ENCODE assay signal across 21 cellular contexts in genomic region chr11:15621565-15621964, GRCh38.
DNase-seq lines count a peak whose midpoint lies in the region; ATAC-seq, FAIRE-seq and TF ChIP-seq lines count a peak whose summit lies in the region.
"Had no signal": no experiment of that assay in that cellular context is flagged by ENCODE, and none has a peak within 500 bp of the region (broad histone marks: within the 10 kb centered on the region; RNA-seq: fewer than 3 reads in every experiment).

No MANE protein-coding gene starts in this region.

- no peaks in the 10 kb centered on the region for H3K9me2 ChIP-seq in hepatocyte (replicated peaks; ENCODE audit: insufficient read depth)

- ATAC-seq in HepG2 = no peak
- ATAC-seq: Panc1 had no signal

- H2AFZ ChIP-seq in HepG2 (ENCODE audit: low read length) (no peak overlapping the region), hepatocyte (no peak overlapping the region)

- TF ChIP-seq RAD21 in liver (IDR thresholded peaks at IDR 0.05) = peak in 1 of 2 donors; percentile 23
- TF ChIP-seq RAD21 in HepG2 (CRISPR knock-in tag; IDR thresholded peaks at IDR 0.05) = no peak

- peaks cover 5% of the 10 kb centered on the region for H3K4me1 Mint-ChIP-seq in nephron
- H3K4me1 Mint-ChIP-seq: B cell; CD4-positive, CD25-positive, alpha-beta regulatory T cell; IgD-negative memory B cell had no signal

- no peaks in the 10 kb centered on the region for H4K20me1 ChIP-seq in HepG2 (ENCODE audit: insufficient read depth, low read length)
- no peaks in the 10 kb centered on the region for H4K20me1 ChIP-seq in hepatocyte (ENCODE audit: insufficient read depth, poor library complexity, severe bottlenecking)

- H3K36me3 ChIP-seq in liver (ENCODE audit: control insufficient read depth in 4 of 4, insufficient read depth in 3 of 4, low read depth in 1 of 4, low read length in 3 of 4) = no peaks in the 10 kb centered on the region
- H3K36me3 ChIP-seq in HepG2 (replicated peaks in 1 of 2; ENCODE audit: control insufficient read depth in 1 of 2, insufficient read depth in 2 of 2, low read length in 2 of 2) = no peaks in the 10 kb centered on the region
- H3K36me3 ChIP-seq in hepatocyte (replicated peaks; ENCODE audit: insufficient read depth, low read depth) = no peaks in the 10 kb centered on the region
- H3K36me3 ChIP-seq: HAP-1 had no signal

- in situ Hi-C loops in HepG2 (cut with HindIII; ENCODE audit: extremely low pct_ligation_motif_present, low pct_unique_long_range_greater_than_20kb) = no loop called here

- TF ChIP-seq EP300 in HepG2 (IDR thresholded peaks at IDR 0.05; ENCODE audit: low read depth in 2 of 2, low read length in 2 of 2) (no peak), HepG2 (CRISPR knock-in tag; IDR thresholded peaks at IDR 0.05; ENCODE audit: borderline replicate concordance) (no peak)

- peaks cover 17% of the 10 kb centered on the region for H3K27me3 Mint-ChIP-seq in nephron (ENCODE audit: low read depth)
- H3K27me3 Mint-ChIP-seq: CD4-positive, CD25-positive, alpha-beta regulatory T cell; IgD-negative memory B cell had no signal

- H3K79me2 ChIP-seq in HepG2 (ENCODE audit: insufficient read depth, low read length) (no peaks in the 10 kb centered on the region), hepatocyte (no peaks in the 10 kb centered on the region)

- no peak for FAIRE-seq in HepG2 (lab: Jason Lieb, UNC)
- FAIRE-seq: D721Med had no signal

- no TSS peak for BruUV-seq in HepG2 (replicated peaks; lab: Mats Ljungman, UMichigan)

- H3K27ac ChIP-seq in liver (ENCODE audit: low read depth in 1 of 2, low read length in 2 of 2) = peak overlapping the region in 1 of 2 donors; percentile 2
- no peak overlapping the region for H3K27ac ChIP-seq in HepG2 (ENCODE audit: extremely low read length, insufficient read depth, low read length)
- no peak overlapping the region for H3K27ac ChIP-seq in hepatocyte
- H3K27ac ChIP-seq: 22Rv1, KMS-11, RWPE1 had no signal

- DNase-seq in HepG2 (ENCODE audit: low spot score) = no peak
- DNase-seq in hepatocyte (ENCODE audit: low spot score) = peak; percentile 10
- DNase-seq in hippocampal formation (lab: John Stamatoyannopoulos, UW) = no peak
- DNase-seq in NCI-H2107 treated with DMSO at 0.1 percent for 48 hours (lab: John Stamatoyannopoulos, UW; ENCODE audit: unreplicated experiment) = no peak
- DNase-seq in activated naive CD4-positive, alpha-beta T cell treated with Interleukin-2 at 50 U/mL for 16 hours = no peak
- DNase-seq: CD4-positive, CD25-positive, alpha-beta regulatory T cell; GOT3; MM.1S; NCI-H2029; NCI-H446 treated with DMSO at 0.1 percent for 48 hours; SHP77 had no signal

- H3K4me3 ChIP-seq in liver (ENCODE audit: low read depth in 1 of 3, low read length in 3 of 3) (no peak overlapping the region), HepG2 (replicated peaks in 1 of 3; ENCODE audit: insufficient read depth in 1 of 3, low read depth in 2 of 3, low read length in 3 of 3) (no peak overlapping the region), hepatocyte (no peak overlapping the region)
- H3K4me3 ChIP-seq: HAP-1 had no signal

- 78% methylated on average over 5 of the region's 5 CpGs for WGBS in liver
- 43% methylated on average over 5 of the region's 5 CpGs for WGBS in HepG2 (ENCODE audit: low lambda C conversion rate)
- WGBS in hepatocyte (ENCODE audit: low lambda C conversion rate, missing lambda C conversion rate) = 62% methylated on average over 5 of the region's 5 CpGs

- H3K9ac ChIP-seq in liver (ENCODE audit: low read depth in 1 of 2, low read length in 2 of 2) = no peak overlapping the region
- no peak overlapping the region for H3K9ac ChIP-seq in HepG2 (ENCODE audit: insufficient read depth, low read depth, low read length)
- H3K9ac ChIP-seq: KMS-11 had no signal

- H3K27me3 ChIP-seq in liver (ENCODE audit: control insufficient read depth in 4 of 4, insufficient read depth in 4 of 4, low read length in 3 of 4) = no peaks in the 10 kb centered on the region
- no peaks in the 10 kb centered on the region; a peak in 1 of 5 replicates for H3K27me3 ChIP-seq in HepG2 (ENCODE audit: control insufficient read depth in 1 of 2, insufficient read depth in 2 of 2, low read length in 2 of 2)
- H3K27me3 ChIP-seq in hepatocyte = no peaks in the 10 kb centered on the region

- POLR2A ChIA-PET in HepG2 (lab: Yijun Ruan, JAX) = no interaction called here

- H3K36me3 Mint-ChIP-seq in nephron (ENCODE audit: low read depth) = no peaks in the 10 kb centered on the region
- H3K36me3 Mint-ChIP-seq: CD4-positive, CD25-positive, alpha-beta regulatory T cell; IgD-negative memory B cell had no signal

- H3K9me3 ChIP-seq in liver (ENCODE audit: control insufficient read depth in 4 of 4, low read length in 3 of 4) (no peaks in the 10 kb centered on the region), HepG2 (ENCODE audit: low read length) (no peaks in the 10 kb centered on the region), hepatocyte (ENCODE audit: low read depth) (no peaks in the 10 kb centered on the region)
- H3K9me3 ChIP-seq: HAP-1 had no signal

- CTCF ChIA-PET in HepG2 (lab: Yijun Ruan, JAX; ENCODE audit: low intra/inter-chr PET ratio, low total read pairs) = no interaction called here

- intact Hi-C loops in HepG2 (cut with micrococcal nuclease; ENCODE audit: unreplicated experiment) = no loop called here

- TF ChIP-seq POLR2A in HepG2 (IDR thresholded peaks at IDR 0.05; ENCODE audit: insufficient read depth in 1 of 2, low read depth in 2 of 2, low read length in 2 of 2) = no peak

- TF ChIP-seq CTCF in liver (IDR thresholded peaks at IDR 0.05; ENCODE audit: low read depth, low read length, missing input control) (no peak), HepG2 (CRISPR knock-in tag; IDR thresholded peaks at IDR 0.05) (no peak), hepatocyte (IDR thresholded peaks at IDR 0.05; ENCODE audit: poor library complexity) (no peak), nephron (IDR thresholded peaks at IDR 0.05; ENCODE audit: unreplicated experiment in 3 of 3) (no peak)

- H3K9me3 Mint-ChIP-seq in nephron = no peaks in the 10 kb centered on the region

- peak overlapping the region in 2 of 3 experiments; percentile 8 to 57 for H3K27ac Mint-ChIP-seq in nephron
- H3K27ac Mint-ChIP-seq: B cell; CD4-positive, CD25-positive, alpha-beta regulatory T cell had no signal

- H3K4me2 ChIP-seq in HepG2 (ENCODE audit: low read depth, low read length) (no peak overlapping the region), hepatocyte (no peak overlapping the region)
- H3K4me2 ChIP-seq: KMS-11 had no signal

- H3K4me3 Mint-ChIP-seq in nephron = no peak overlapping the region
- H3K4me3 Mint-ChIP-seq: B cell; CD4-positive, CD25-positive, alpha-beta regulatory T cell; IgD-negative memory B cell had no signal

- no peaks in the 10 kb centered on the region for H3K4me1 ChIP-seq in liver (ENCODE audit: control insufficient read depth in 4 of 4, insufficient read depth in 4 of 4, low read length in 3 of 4)
- H3K4me1 ChIP-seq in HepG2 (ENCODE audit: insufficient read depth, low read length) = peaks cover 14% of the 10 kb centered on the region
- peaks cover 18% of the 10 kb centered on the region for H3K4me1 ChIP-seq in hepatocyte (ENCODE audit: insufficient read depth)
- H3K4me1 ChIP-seq: HAP-1 had no signal

TF ChIP-seq in liver, 16 proteins besides CTCF, POLR2A, EP300 and RAD21 (continues in another document):
- TF ChIP-seq FOXA2 (IDR thresholded peaks at IDR 0.05) (no peak), HNF4A (conservative IDR thresholded peaks at IDR 0.05) (no peak), SP1 (IDR thresholded peaks at IDR 0.05) (peak; percentile 32)

TF ChIP-seq in HepG2, 621 proteins besides CTCF, POLR2A, EP300 and RAD21 (continues in another document):
- TF ChIP-seq HOMEZ (CRISPR knock-in tag; IDR thresholded peaks at IDR 0.05; ENCODE audit: low read depth) = no peak
